In genomic region chr17:27455914-27456680, GRCh38 we compare ENCODE assay signal across 8 cellular contexts. TPM values are rescaled to one million over a fixed set of nuclear protein-coding genes. Genes with fewer than 3 reads are reported as not detected.
A peak's percentile ranks its signal among the peaks of the same experiment; 100 is the strongest.
DNase-seq lines count a peak whose midpoint lies in the region; ATAC-seq and TF ChIP-seq lines count a peak whose summit lies in the region.

KSR1 (plus strand) TSS chr17:27456448; CDS start chr17:27456644, 196 bp downstream.

- POLR2A ChIA-PET in CD4-positive, alpha-beta memory T cell (lab: Charles Lee; ENCODE audit: partially characterized antibody) = interaction anchor here (0.6 to 4.4 kb wide), 13 partner anchors 9 to 162 kb away, joined by 3 to 56 read pairs (median 5); partner anchors contain the start of gene WSB1
- POLR2A ChIA-PET in OCI-LY7 (lab: Charles Lee) = interaction anchor here (1.4 to 1.5 kb wide), 2 partner anchors 11 to 108 kb away, joined by 3 read pairs; no protein-coding TSS in a partner anchor

- peak within 1 kb of the TSS; percentile 60 for H3K27ac ChIP-seq in CD4-positive, alpha-beta memory T cell (ENCODE audit: low read depth, low read length)
- H3K27ac ChIP-seq in OCI-LY7 (ENCODE audit: low read depth, low read length, poor library complexity, severe bottlenecking) (no peak within 1 kb of the TSS), muscle layer of colon (ENCODE audit: low read depth, low read length) (peak within 1 kb of the TSS; percentile 59)

- H3K36me3 ChIP-seq in CD4-positive, alpha-beta memory T cell (ENCODE audit: insufficient read depth, low read length) = no peaks in the 10 kb centered on the region
- H3K36me3 ChIP-seq in OCI-LY7 (ENCODE audit: insufficient read depth, low read length) = no peaks in the 10 kb centered on the region
- no peaks in the 10 kb centered on the region for H3K36me3 ChIP-seq in muscle layer of colon (ENCODE audit: insufficient read depth, low read length)

- H3K9me3 ChIP-seq in CD4-positive, alpha-beta memory T cell (ENCODE audit: control insufficient read depth in 1 of 2, low read length in 2 of 2) = no peaks in the 10 kb centered on the region
- no peaks in the 10 kb centered on the region for H3K9me3 ChIP-seq in OCI-LY7 (ENCODE audit: low read length)
- no peaks in the 10 kb centered on the region for H3K9me3 ChIP-seq in muscle layer of colon (ENCODE audit: low read length)

- no peaks in the 10 kb centered on the region for H3K27me3 Mint-ChIP-seq in CD4-positive, alpha-beta memory T cell

- peaks cover 19 to 38% (median 28%) of the 10 kb centered on the region in 4 donors for H3K4me1 Mint-ChIP-seq in CD4-positive, alpha-beta memory T cell

- no peaks in the 10 kb centered on the region for H3K27me3 ChIP-seq in CD4-positive, alpha-beta memory T cell (ENCODE audit: insufficient read depth, low read length)
- no peaks in the 10 kb centered on the region for H3K27me3 ChIP-seq in muscle layer of colon (ENCODE audit: control insufficient read depth in 1 of 2, insufficient read depth in 2 of 2, low read length in 2 of 2)

- peak; percentile 80 to 82 (median 82) for DNase-seq in CD4-positive, alpha-beta memory T cell
- peak; percentile 58 for DNase-seq in HK-2 (ENCODE audit: unreplicated experiment)
- DNase-seq in OCI-LY7 (ENCODE audit: low spot score) = peak; percentile 82
- DNase-seq in activated T-cell treated with anti-CD3 and anti-CD28 coated beads for 48 hours (ENCODE audit: low read depth) = peak; percentile 80
- DNase-seq in stimulated activated CD8-positive, alpha-beta memory T cell treated with anti-CD3 and anti-CD28 coated beads, Interleukin-7, amount 100 ng/mL, for 1 hour (ENCODE audit: low read depth in 2 of 2) = peak; percentile 41 to 54

- peak within 1 kb of the TSS; percentile 98 for H2AFZ ChIP-seq in OCI-LY7 (ENCODE audit: low read length)

- H3K36me3 Mint-ChIP-seq in CD4-positive, alpha-beta memory T cell = peaks cover 3 to 8% of the 10 kb centered on the region in 2 donors

- H3K9ac ChIP-seq in muscle layer of colon (ENCODE audit: low read length) = peak within 1 kb of the TSS; percentile 37

- peak within 1 kb of the TSS; percentile 61 to 72 for H3K4me3 ChIP-seq in CD4-positive, alpha-beta memory T cell (ENCODE audit: low read length in 2 of 2)
- H3K4me3 ChIP-seq in OCI-LY7 (ENCODE audit: low read depth, low read length, poor library complexity, severe bottlenecking) = peak within 1 kb of the TSS; percentile 82
- peak within 1 kb of the TSS; percentile 79 to 86 for H3K4me3 ChIP-seq in muscle layer of colon (ENCODE audit: low read depth in 1 of 2, low read length in 2 of 2)

- intact Hi-C loops in CD4-positive, alpha-beta memory T cell (cut with micrococcal nuclease) = loop anchor here (1.0 to 5.0 kb wide), 4 partner anchors 17 to 164 kb away; partner anchors contain the start of gene WSB1
- intact Hi-C loops in OCI-LY7 (cut with micrococcal nuclease; ENCODE audit: unreplicated experiment) = loop anchor here (5.0 kb wide), 2 partner anchors 146 to 164 kb away; partner anchors contain the start of gene WSB1

- no peaks in the 10 kb centered on the region; the same call in 1 of the 2 replicates for H4K20me1 ChIP-seq in OCI-LY7 (ENCODE audit: insufficient read depth, low read length)

- H3K9me3 Mint-ChIP-seq in CD4-positive, alpha-beta memory T cell = no peaks in the 10 kb centered on the region

- H3K9me2 ChIP-seq in OCI-LY7 (ENCODE audit: insufficient read depth, low read length) = no peaks in the 10 kb centered on the region

- no peaks in the 10 kb centered on the region for H3K79me2 ChIP-seq in OCI-LY7 (ENCODE audit: insufficient read depth, low read depth, low read length)

- peak; percentile 77 for TF ChIP-seq CTCF in OCI-LY7 (conservative IDR thresholded peaks at IDR 0.05; ENCODE audit: low read length)

- ATAC-seq in GM19397 (IDR thresholded peaks at IDR 0.05; ENCODE audit: unreplicated experiment) (peak; percentile 92), esophagus mucosa (peak; percentile 91)

- peak within 1 kb of the TSS; percentile 82 for H3K4me2 ChIP-seq in OCI-LY7 (ENCODE audit: low read length)

- H3K4me1 ChIP-seq in CD4-positive, alpha-beta memory T cell (ENCODE audit: insufficient read depth, low read length) = peaks cover 22% of the 10 kb centered on the region
- H3K4me1 ChIP-seq in OCI-LY7 (ENCODE audit: insufficient read depth, low read length, poor library complexity, severe bottlenecking) (peaks cover 6% of the 10 kb centered on the region), muscle layer of colon (ENCODE audit: insufficient read depth, low read length) (peaks cover 38% of the 10 kb centered on the region)

- H3K4me3 Mint-ChIP-seq in CD4-positive, alpha-beta memory T cell = peak within 1 kb of the TSS; percentile 87 to 97 (median 90)

- H3K27ac Mint-ChIP-seq in CD4-positive, alpha-beta memory T cell = peak within 1 kb of the TSS; percentile 81 to 95 (median 88)

- CTCF ChIA-PET in CD4-positive, alpha-beta memory T cell (lab: Charles Lee; ENCODE audit: partially characterized antibody) = interaction anchor here (0.5 to 2.3 kb wide), 16 partner anchors 9 to 195 kb away, joined by 3 to 43 read pairs (median 6); no protein-coding TSS in a partner anchor
- CTCF ChIA-PET in OCI-LY7 (lab: Charles Lee; ENCODE audit: unreplicated experiment) = interaction anchor here (0.6 kb wide), 1 partner anchor 88 kb away, joined by 4 read pairs; no protein-coding TSS in a partner anchor

- BruUV-seq in OCI-LY7 (replicated peaks; lab: Mats Ljungman, UMichigan) = no TSS peak

RNA-seq across cellular contexts. Expression of gene KSR1, which starts in this region (rescaled TPM):
- 10 to 100 TPM; 33.2 to 40.0 TPM for total RNA-seq in CD4-positive, alpha-beta memory T cell
- polyA plus RNA-seq in CD4-positive, alpha-beta memory T cell = 1 to 10 TPM in 1 of 2 donors, under 1 TPM in 1; 0.77 to 4.1 TPM
- total RNA-seq in OCI-LY7 (2014; rRNA removed; shearing (Covaris generic)) = 2.0 and 2.2 TPM in 2 replicates
- total RNA-seq in OCI-LY7 (2022) (4.1 and 4.8 TPM in 2 replicates), esophagus mucosa (31.0 TPM)
